8 cellular contexts compared by ENCODE assay signal in genomic region chr9:130847306-130848217, GRCh38. TPM values are rescaled to one million over a fixed set of nuclear protein-coding genes. Genes with fewer than 3 reads are reported as not detected.
A peak's percentile ranks its signal among the peaks of the same experiment; 100 is the strongest.
DNase-seq lines count a peak whose midpoint lies in the region; ATAC-seq, FAIRE-seq and TF ChIP-seq lines count a peak whose summit lies in the region.

No MANE protein-coding gene starts in this region.

- H3K9ac ChIP-seq in iPS-18a (ENCODE audit: low read length) = peak overlapping the region; percentile 24

- H3K27me3 ChIP-seq in iPS-18a (ENCODE audit: control insufficient read depth, insufficient read depth, low read length) = no peaks in the 10 kb centered on the region
- no peaks in the 10 kb centered on the region for H3K27me3 ChIP-seq in small intestine (ENCODE audit: control insufficient read depth in 2 of 2, insufficient read depth in 2 of 2, low read length in 2 of 2)

- peaks cover 9% of the 10 kb centered on the region for H3K36me3 Mint-ChIP-seq in brain

- no peaks in the 10 kb centered on the region for H3K36me3 ChIP-seq in iPS-18a (ENCODE audit: control insufficient read depth, low read depth, low read length)
- no peaks in the 10 kb centered on the region for H3K36me3 ChIP-seq in small intestine (ENCODE audit: control insufficient read depth in 2 of 2, insufficient read depth in 2 of 2, low read length in 2 of 2)

- FAIRE-seq in small intestine (lab: Jason Lieb, UNC) = no peak

- H3K9me3 ChIP-seq in iPS-18a (ENCODE audit: control insufficient read depth, low read depth, low read length) = no peaks in the 10 kb centered on the region
- no peaks in the 10 kb centered on the region for H3K9me3 ChIP-seq in small intestine (ENCODE audit: control insufficient read depth, low read depth)

- H3K9me3 Mint-ChIP-seq in brain = peaks cover 0 to 3% (median 0%) of the 10 kb centered on the region in 5 experiments

- TF ChIP-seq CTCF in HFF-Myc (IDR thresholded peaks at IDR 0.05; ENCODE audit: low read depth, low read length, missing control alignments) (peak; percentile 48), brain (conservative IDR thresholded peaks at IDR 0.05) (no peak), GM13977 (IDR thresholded peaks at IDR 0.05; ENCODE audit: extremely low read depth, insufficient read depth, missing control alignments) (no peak)

- in situ Hi-C loops in GM13977 (cut with MboI; ENCODE audit: low pct_unique_long_range_greater_than_20kb, low sequenced_read_pairs, unreplicated experiment) = no loop called here

- peaks cover 27% of the 10 kb centered on the region for H3K4me1 ChIP-seq in iPS-18a (ENCODE audit: control insufficient read depth, low read depth, low read length)
- peaks cover 0 to 1% of the 10 kb centered on the region in 2 donors for H3K4me1 ChIP-seq in small intestine (ENCODE audit: control insufficient read depth in 2 of 2, insufficient read depth in 1 of 2, low read depth in 1 of 2, low read length in 1 of 2)

- DNase-seq in HFF-Myc (ENCODE audit: extremely low read depth, low read depth) (peak; percentile 96), small intestine (peak; percentile 16), GM13977 (ENCODE audit: low spot score) (no peak), NCI-H1436 (lab: John Stamatoyannopoulos, UW) (no peak)
- DNase-seq in activated CD4-positive, alpha-beta T cell treated with anti-CD3 and anti-CD28 coated beads, Interleukin-2, amount 50 U/mL, for 48 hours = no peak

- H3K4me3 Mint-ChIP-seq in brain = peak overlapping the region; percentile 10 to 80 (median 64)

- ATAC-seq in HG02840 (IDR thresholded peaks at IDR 0.05; ENCODE audit: low FRiP score, unreplicated experiment) = no peak

- peak overlapping the region; percentile 35 to 98 (median 92) for H3K27ac Mint-ChIP-seq in brain

- H3K4me1 Mint-ChIP-seq in brain = peaks cover 70% of the 10 kb centered on the region

- H3K27ac ChIP-seq in iPS-18a (ENCODE audit: low read length) (peak overlapping the region; percentile 51), small intestine (ENCODE audit: low read depth in 1 of 2, low read length in 1 of 2) (peak overlapping the region in 1 of 2 donors; percentile 75)

- 50 to 75% (median 70%) methylated on average over 13 of the region's 13 CpGs for WGBS in small intestine, 3 donors

- H3K27me3 Mint-ChIP-seq in brain = no peaks in the 10 kb centered on the region

- H3K4me3 ChIP-seq in HFF-Myc (replicated peaks; ENCODE audit: low read depth, low read length) (no peak overlapping the region), iPS-18a (ENCODE audit: low read length) (no peak overlapping the region), small intestine (ENCODE audit: low read depth in 1 of 2, low read length in 2 of 2) (no peak overlapping the region)

RNA-seq across cellular contexts. Expression of gene ABL1, which starts 12.5 kb away (rescaled TPM):
- polyA plus RNA-seq in brain (ENCODE audit: insufficient read depth, low read depth, low replicate concordance) (89.7 TPM), small intestine (10 to 100 TPM in 2 of 3 donors, 1 to 10 TPM in 1; 8.7 to 42.1 (median 14.1) TPM)

RNA-seq across cellular contexts. Expression of gene QRFP, which starts 49.0 kb away (rescaled TPM):
- polyA plus RNA-seq in brain (ENCODE audit: insufficient read depth, low read depth, low replicate concordance) (not detected), small intestine (under 1 TPM in 1 of 3 donors, not detected in 2; 0.12 TPM)

Comparison
In these comparisons a context has a peak if more than half of its experiments do, and no peak if none do; other contexts are left out.
1. DNase-seq: peak in HFF-Myc (single experiment) and small intestine (single experiment); none in GM13977 (single experiment), NCI-H1436 (single experiment) and activated CD4-positive, alpha-beta T cell treated with anti-CD3 and anti-CD28 coated beads, Interleukin-2, amount 50 U/mL, for 48 hours (0 of 2).